In the genomic region with DNA sequence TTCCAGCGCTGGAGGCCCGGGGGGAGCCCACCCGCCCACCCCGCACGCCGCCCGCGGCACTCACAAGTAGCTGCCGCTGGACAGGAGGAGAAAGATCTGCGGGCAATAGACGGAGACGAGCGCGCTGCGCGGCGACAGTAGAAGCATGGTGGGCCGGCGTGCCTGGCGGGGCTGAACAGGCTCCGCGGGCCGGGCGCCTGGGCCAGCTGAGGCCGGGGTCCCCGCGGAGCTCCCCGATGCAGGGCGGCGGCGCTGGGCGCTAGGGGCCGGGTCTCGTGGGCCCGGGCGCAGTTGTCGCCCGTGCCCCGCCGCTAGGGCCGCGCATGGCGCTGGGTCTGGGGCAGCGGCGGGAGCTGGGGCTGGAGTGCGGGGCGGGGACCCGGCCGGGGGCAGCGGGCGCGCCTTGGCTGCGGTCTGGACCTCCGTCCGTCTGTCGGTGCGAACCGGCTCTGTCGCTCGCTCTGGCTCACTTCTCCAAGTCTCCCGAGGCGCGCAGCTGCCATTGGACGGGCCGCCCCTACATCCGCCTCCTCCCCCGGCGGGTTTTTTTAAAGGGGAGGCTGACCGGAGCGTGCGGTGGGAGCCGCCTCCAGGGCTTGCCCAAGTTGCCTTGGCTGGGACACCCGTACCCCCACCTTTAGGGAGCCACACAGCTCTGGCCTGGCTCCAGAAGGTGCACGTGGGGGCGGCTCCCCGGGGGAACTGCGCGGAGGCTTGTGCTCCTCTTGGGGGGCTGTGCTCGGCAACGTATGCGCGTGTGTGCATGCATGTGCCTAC, we compare ENCODE assay signal across 17 cellular contexts. TPM values are rescaled to one million over a fixed set of nuclear protein-coding genes. Genes with fewer than 3 reads are reported as not detected.
DNase-seq lines count a peak whose midpoint lies in the region; ATAC-seq and TF ChIP-seq lines count a peak whose summit lies in the region.
"Had no signal": no experiment of that assay in that cellular context is flagged by ENCODE, and none has a peak within 500 bp of the region (broad histone marks: within the 10 kb centered on the region; RNA-seq: fewer than 3 reads in every experiment).

No MANE protein-coding gene starts in this region.

- no peaks in the 10 kb centered on the region for H3K9me3 ChIP-seq in BLaER1 treated with 17β-estradiol and CSF1 and Interleukin-3, amounts not matched to agents 10 nM and 100 nM (replicated peaks in 1 of 11)
- no peaks in the 10 kb centered on the region for H3K9me3 ChIP-seq in osteoblast (ENCODE audit: low read depth, low read length)
- no peaks in the 10 kb centered on the region for H3K9me3 ChIP-seq in gastroesophageal sphincter
- H3K9me3 ChIP-seq: body of pancreas, MG63 had no signal

- ATAC-seq in gastroesophageal sphincter, result no peak
- ATAC-seq: body of pancreas had no signal

- no peak for TF ChIP-seq EP300 in gastroesophageal sphincter (IDR thresholded peaks at IDR 0.05)

- TF ChIP-seq POLR2A in NB4 (IDR thresholded peaks at IDR 0.05; ENCODE audit: extremely low read depth, insufficient read length), result no peak
- no peak for TF ChIP-seq POLR2A in gastroesophageal sphincter (IDR thresholded peaks at IDR 0.05)

- H3K4me3 Mint-ChIP-seq in HFFc6, result no peak overlapping the region
- H3K4me3 Mint-ChIP-seq: activated T-helper 1 cell treated with anti-CD3 and anti-CD28 coated beads, Interleukin-12 subunit alpha, Interleukin-12 subunit beta, Interleukin-2, Interleukin-4 antibody, amounts not matched to agents 30 ng/mL and 10 ng/mL and 1 ng/mL, durations not matched to agents 14 hours and 24 hours and 36 hours had no signal

- H3K4me2 ChIP-seq in BLaER1 treated with 17β-estradiol and CSF1 and Interleukin-3, amounts not matched to agents 10 nM and 100 nM, result peak overlapping the region; percentile 82 to 99 (median 98)
- peak overlapping the region; percentile 72 for H3K4me2 ChIP-seq in osteoblast (ENCODE audit: insufficient read depth, low read length)

- no peak overlapping the region for H3K27ac Mint-ChIP-seq in HFFc6
- H3K27ac Mint-ChIP-seq: activated T-helper 1 cell treated with anti-CD3 and anti-CD28 coated beads, Interleukin-12 subunit alpha, Interleukin-12 subunit beta, Interleukin-2, Interleukin-4 antibody, amounts not matched to agents 30 ng/mL and 10 ng/mL and 1 ng/mL, durations not matched to agents 14 hours and 24 hours and 36 hours had no signal

- H3K4me1 ChIP-seq in BLaER1 treated with 17β-estradiol and CSF1 and Interleukin-3, amounts not matched to agents 10 nM and 100 nM, result peaks cover 50 to 85% (median 77%) of the 10 kb centered on the region in 10 experiments
- H3K4me1 ChIP-seq in osteoblast (ENCODE audit: insufficient read depth, low read length) (peaks cover 20% of the 10 kb centered on the region), gastroesophageal sphincter (peaks cover 0 to 50% (median 16%) of the 10 kb centered on the region in 3 donors)

- H3K27me3 Mint-ChIP-seq in HFFc6 (ENCODE audit: insufficient read depth), result peaks cover 27% of the 10 kb centered on the region

- peak overlapping the region in 1 of 11 experiments; percentile 9; a peak in 1 of 22 replicates for H3K9ac ChIP-seq in BLaER1 treated with 17β-estradiol and CSF1 and Interleukin-3, amounts not matched to agents 10 nM and 100 nM

- no peak for TF ChIP-seq CTCF in NB4 (IDR thresholded peaks at IDR 0.05; ENCODE audit: low read depth, low read length)
- TF ChIP-seq CTCF in epithelial cell of proximal tubule (conservative IDR thresholded peaks at IDR 0.05; ENCODE audit: low read depth, low read length), result no peak
- no peak for TF ChIP-seq CTCF in osteoblast (IDR thresholded peaks at IDR 0.05; ENCODE audit: extremely low read depth, low read depth, low read length)
- TF ChIP-seq CTCF in gastroesophageal sphincter (IDR thresholded peaks at IDR 0.05), result no peak
- TF ChIP-seq CTCF in HFFc6 (IDR thresholded peaks at IDR 0.05), result no peak

- peaks cover 0 to 99% (median 89%) of the 10 kb centered on the region in 11 experiments; a peak in 19 of 22 replicates for H4K20me1 ChIP-seq in BLaER1 treated with 17β-estradiol and CSF1 and Interleukin-3, amounts not matched to agents 10 nM and 100 nM
- H4K20me1 ChIP-seq in osteoblast (ENCODE audit: insufficient read depth, low read length), result peaks cover 14% of the 10 kb centered on the region

- DNase-seq in NB4 (ENCODE audit: low read depth) (peak; percentile 49), epithelial cell of proximal tubule (ENCODE audit: low read depth) (no peak), osteoblast (ENCODE audit: insufficient read length, low spot score, missing footprints) (peak; percentile 93), middle frontal gyrus (ENCODE audit: extremely low spot score, low spot score) (no peak), HFFc6 (no peak), iPS-NIHi11 (ENCODE audit: low spot score) (no peak)
- DNase-seq: body of pancreas; HCEC 1CT; MG63; midbrain; NCI-H226; stimulated activated CD4-positive, alpha-beta T cell treated with anti-CD3 and anti-CD28 coated beads, Interleukin-2, amount 100 ng/mL, for 24 hours had no signal

- peak overlapping the region; percentile 45 to 67 (median 53); a peak in 19 of 20 replicates for H3K4me3 ChIP-seq in BLaER1 treated with 17β-estradiol and CSF1 and Interleukin-3, amounts not matched to agents 10 nM and 100 nM
- no peak overlapping the region for H3K4me3 ChIP-seq in NB4 (ENCODE audit: low read depth, low read length)
- H3K4me3 ChIP-seq in epithelial cell of proximal tubule (ENCODE audit: low read depth, low read length), result peak overlapping the region; percentile 54
- peak overlapping the region; percentile 30 for H3K4me3 ChIP-seq in osteoblast (ENCODE audit: insufficient read depth, low read length)
- H3K4me3 ChIP-seq in gastroesophageal sphincter, result peak overlapping the region in 1 of 2 donors; percentile 27
- H3K4me3 ChIP-seq: body of pancreas, MG63 had no signal

- peaks cover 29% of the 10 kb centered on the region for H3K4me1 Mint-ChIP-seq in HFFc6 (ENCODE audit: low read depth)

- no peaks in the 10 kb centered on the region for H3K36me3 ChIP-seq in BLaER1 treated with 17β-estradiol and CSF1 and Interleukin-3, amounts not matched to agents 10 nM and 100 nM
- H3K36me3 ChIP-seq in osteoblast (ENCODE audit: insufficient read depth, low read length) (no peaks in the 10 kb centered on the region), gastroesophageal sphincter (no peaks in the 10 kb centered on the region)

- H3K79me2 ChIP-seq in osteoblast (ENCODE audit: insufficient read depth, low read length), result no peaks in the 10 kb centered on the region

- no peaks in the 10 kb centered on the region for H3K9me3 Mint-ChIP-seq in HFFc6
- H3K9me3 Mint-ChIP-seq: activated T-helper 1 cell treated with anti-CD3 and anti-CD28 coated beads, Interleukin-12 subunit alpha, Interleukin-12 subunit beta, Interleukin-2, Interleukin-4 antibody, amounts not matched to agents 30 ng/mL and 10 ng/mL and 1 ng/mL, durations not matched to agents 14 hours and 24 hours and 36 hours had no signal

- WGBS in gastroesophageal sphincter (ENCODE audit: low coverage in 1 of 2), 2 donors, result no CpG with 5 or more reads among the region's 82 CpGs

- H3K27ac ChIP-seq in BLaER1 treated with 17β-estradiol and CSF1 and Interleukin-3, amounts not matched to agents 10 nM and 100 nM, result no peak overlapping the region
- H3K27ac ChIP-seq in osteoblast (ENCODE audit: low read depth, low read length), result no peak overlapping the region
- H3K27ac ChIP-seq in gastroesophageal sphincter, result no peak overlapping the region
- H3K27ac ChIP-seq: body of pancreas had no signal

- H3K36me3 Mint-ChIP-seq in HFFc6 (ENCODE audit: low read depth), result no peaks in the 10 kb centered on the region

- no peak overlapping the region for H2AFZ ChIP-seq in osteoblast (ENCODE audit: low read length)

- peaks cover 88 to 100% (median 97%) of the 10 kb centered on the region in 11 experiments for H3K27me3 ChIP-seq in BLaER1 treated with 17β-estradiol and CSF1 and Interleukin-3, amounts not matched to agents 10 nM and 100 nM
- peaks cover 53% of the 10 kb centered on the region for H3K27me3 ChIP-seq in osteoblast (ENCODE audit: insufficient read depth, low read length)
- peaks cover 100% of the 10 kb centered on the region for H3K27me3 ChIP-seq in gastroesophageal sphincter
- H3K27me3 ChIP-seq: MG63 had no signal

RNA-seq across cellular contexts. Expression of a gene that starts 4.7 kb away (rescaled TPM):
- total RNA-seq in epithelial cell of proximal tubule, result 30.1 and 112 TPM in 2 replicates
- 0.59 TPM in 1 of 2 replicates, not detected in the other for total RNA-seq in osteoblast
- total RNA-seq in gastroesophageal sphincter, result 1 to 10 TPM in 1 of 4 donors, not detected in 3; 1.2 TPM
- under 1 TPM in 5 of 6 experiments, not detected in 1; 0.07 to 0.14 (median 0.09) TPM for total RNA-seq in HFFc6 (2021; fragmentation: NEBNext Ultra II Directional; extraction: Animal tissue kit (Norgen Biotek cat#: 25700))
- total RNA-seq: activated T-helper 1 cell treated with anti-CD3 and anti-CD28 coated beads, Interleukin-12 subunit alpha, Interleukin-12 subunit beta, Interleukin-2, Interleukin-4 antibody, amounts not matched to agents 30 ng/mL and 10 ng/mL and 1 ng/mL, durations not matched to agents 14 hours and 24 hours and 36 hours; pulmonary artery endothelial cell; T-helper 2 cell treated with Interferon-gamma antibody and Interleukin-4, amounts not matched to agents 100 ng/mL and 5 ng/mL, for 36 hours had no signal

Comparison
In these comparisons a context has a peak if more than half of its experiments do, and no peak if none do; other contexts are left out.
1. DNase-seq: peak in NB4 (single experiment) and osteoblast (single experiment); none in epithelial cell of proximal tubule (single experiment), middle frontal gyrus (single experiment), HFFc6 (single experiment) and iPS-NIHi11 (single experiment).
2. RNA of a gene that starts 4.7 kb away (total RNA-seq): 30.1 to 112 TPM in epithelial cell of proximal tubule; 0.07 to 0.14 TPM in HFFc6, 1.2 TPM in gastroesophageal sphincter and 0.59 TPM in osteoblast; every median in the first group is over 10 times any median in the second.